In genomic region chr3:186589856-186590579, GRCh38 we compare ENCODE assay signal across 13 cellular contexts. TPM values are rescaled to one million over a fixed set of nuclear protein-coding genes. Genes with fewer than 3 reads are reported as not detected.
A peak's percentile ranks its signal among the peaks of the same experiment; 100 is the strongest.
DNase-seq lines count a peak whose midpoint lies in the region; ATAC-seq, FAIRE-seq and TF ChIP-seq lines count a peak whose summit lies in the region.
"Had no signal": no experiment of that assay in that cellular context is flagged by ENCODE, and none has a peak within 500 bp of the region (broad histone marks: within the 10 kb centered on the region; RNA-seq: fewer than 3 reads in every experiment).

No MANE protein-coding gene starts in this region.

- H3K4me1 ChIP-seq in CD4-positive, CD25-positive, alpha-beta regulatory T cell (ENCODE audit: control insufficient read depth, insufficient read depth, low read length, poor library complexity, severe bottlenecking): peaks cover 13% of the 10 kb centered on the region
- H3K4me1 ChIP-seq in GM23338 (ENCODE audit: insufficient read depth): no peaks in the 10 kb centered on the region
- H3K4me1 ChIP-seq: thyroid gland had no signal

- no peaks in the 10 kb centered on the region for H3K27me3 ChIP-seq in CD4-positive, CD25-positive, alpha-beta regulatory T cell (ENCODE audit: control insufficient read depth, insufficient read depth, low read length)
- H3K27me3 ChIP-seq in GM23338 (ENCODE audit: insufficient read depth): no peaks in the 10 kb centered on the region
- H3K27me3 ChIP-seq: thyroid gland had no signal

- DNase-seq in CD4-positive, CD25-positive, alpha-beta regulatory T cell: peak in 2 of 3 donors; percentile 39 to 73
- DNase-seq in GM23338 (ENCODE audit: low spot score) (no peak), SW480 (ENCODE audit: low spot score) (peak; percentile 76), iris pigment epithelial cell (ENCODE audit: low read depth) (peak; percentile 55), GM12892 (ENCODE audit: insufficient read length) (no peak), dedifferentiated amniotic fluid mesenchymal stem cell (ENCODE audit: extremely low spot score) (no peak), cardiac septum (ENCODE audit: low spot score) (no peak)

- H2AFZ ChIP-seq in GM23338: no peak overlapping the region

- H3K4me2 ChIP-seq in GM23338: no peak overlapping the region

- no peak for TF ChIP-seq CTCF in GM23338 (conservative IDR thresholded peaks at IDR 0.05; ENCODE audit: low read depth in 2 of 2)

- H3K4me3 ChIP-seq in CD4-positive, CD25-positive, alpha-beta regulatory T cell (ENCODE audit: low read depth, low read length): peak overlapping the region; percentile 26
- no peak overlapping the region for H3K4me3 ChIP-seq in GM23338
- H3K4me3 ChIP-seq: thyroid gland had no signal

- intact Hi-C loops in cardiac septum (cut with DNase I): no loop called here

- peak overlapping the region; percentile 77 to 90 (median 86) for H3K27ac Mint-ChIP-seq in CD4-positive, CD25-positive, alpha-beta regulatory T cell
- H3K27ac Mint-ChIP-seq in GM23338: no peak overlapping the region

- peak; percentile 96 for ATAC-seq in CD4-positive, CD25-positive, alpha-beta regulatory T cell (ENCODE audit: low read depth in 2 of 2)
- ATAC-seq in GM23338 (no peak), GM19397 (IDR thresholded peaks at IDR 0.05; ENCODE audit: unreplicated experiment) (no peak)

- no peaks in the 10 kb centered on the region for H4K20me1 ChIP-seq in GM23338 (replicated peaks; ENCODE audit: insufficient read depth)

- no peaks in the 10 kb centered on the region for H3K9me3 ChIP-seq in CD4-positive, CD25-positive, alpha-beta regulatory T cell (ENCODE audit: control insufficient read depth in 2 of 2, low read length in 2 of 2)
- H3K9me3 ChIP-seq: thyroid gland had no signal

- no peak for TF ChIP-seq POLR2A in GM12892 (IDR thresholded peaks at IDR 0.05; ENCODE audit: low read depth, low read length)

- FAIRE-seq in GM12892 (lab: Jason Lieb, UNC): no peak
- FAIRE-seq: GM18507, TTC549 had no signal

- peaks cover 9% of the 10 kb centered on the region for H3K36me3 Mint-ChIP-seq in CD4-positive, CD25-positive, alpha-beta regulatory T cell
- H3K36me3 Mint-ChIP-seq in GM23338 (ENCODE audit: low read depth): peaks cover 5% of the 10 kb centered on the region; the same call in 1 of the 3 replicates
- H3K36me3 Mint-ChIP-seq: activated naive CD8-positive, alpha-beta T cell had no signal

- H3K4me3 Mint-ChIP-seq in CD4-positive, CD25-positive, alpha-beta regulatory T cell: peak overlapping the region in 2 of 4 donors; percentile 16 to 49
- H3K4me3 Mint-ChIP-seq in GM23338: no peak overlapping the region
- H3K4me3 Mint-ChIP-seq: activated naive CD8-positive, alpha-beta T cell had no signal

- H3K79me2 ChIP-seq in GM23338 (replicated peaks; ENCODE audit: insufficient read depth): no peaks in the 10 kb centered on the region

- H3K36me3 ChIP-seq in CD4-positive, CD25-positive, alpha-beta regulatory T cell (ENCODE audit: control insufficient read depth, insufficient read depth, low read length): peaks cover 10% of the 10 kb centered on the region
- no peaks in the 10 kb centered on the region for H3K36me3 ChIP-seq in GM23338 (ENCODE audit: insufficient read depth)

- peak overlapping the region; percentile 51 for H3K27ac ChIP-seq in CD4-positive, CD25-positive, alpha-beta regulatory T cell (ENCODE audit: insufficient read depth, low read length, poor library complexity, severe bottlenecking)
- H3K27ac ChIP-seq in GM23338 (ENCODE audit: low read depth): 0 out of 2 replicates have a peak overlapping the region, but pooled peaks have one; percentile 55
- H3K27ac ChIP-seq: thyroid gland had no signal

- no peaks in the 10 kb centered on the region for H3K9me3 Mint-ChIP-seq in CD4-positive, CD25-positive, alpha-beta regulatory T cell
- H3K9me3 Mint-ChIP-seq in GM23338: no peaks in the 10 kb centered on the region

- no peaks in the 10 kb centered on the region for H3F3A ChIP-seq in GM23338 (replicated peaks; ENCODE audit: low read depth)

- no peaks in the 10 kb centered on the region for H3K27me3 Mint-ChIP-seq in CD4-positive, CD25-positive, alpha-beta regulatory T cell
- no peaks in the 10 kb centered on the region for H3K27me3 Mint-ChIP-seq in GM23338 (ENCODE audit: insufficient read depth, low read depth, poor library complexity)
- H3K27me3 Mint-ChIP-seq: activated naive CD8-positive, alpha-beta T cell had no signal

- peaks cover 10 to 19% (median 14%) of the 10 kb centered on the region in 4 donors for H3K4me1 Mint-ChIP-seq in CD4-positive, CD25-positive, alpha-beta regulatory T cell
- H3K4me1 Mint-ChIP-seq in GM23338: no peaks in the 10 kb centered on the region

- no peaks in the 10 kb centered on the region for H3K9me2 ChIP-seq in GM23338 (ENCODE audit: insufficient read depth)

TF ChIP-seq in GM23338, 12 proteins besides CTCF, POLR2A, EP300 and RAD21:
- TF ChIP-seq EZH2 (IDR thresholded peaks at IDR 0.05; ENCODE audit: low read depth, unreplicated experiment): no peak

RNA-seq across cellular contexts. Expression of gene DNAJB11, which starts 19.5 kb away (rescaled TPM):
- total RNA-seq in CD4-positive, CD25-positive, alpha-beta regulatory T cell: 91.9 TPM
- polyA plus RNA-seq in CD4-positive, CD25-positive, alpha-beta regulatory T cell: 10 to 100 TPM; 26.4 to 42.2 (median 34.6) TPM
- total RNA-seq in GM23338 (2014; rRNA removed; shearing (Covaris generic)): 72.5 and 72.6 TPM in 2 replicates
- polyA plus RNA-seq in GM23338 (2016; fragmentation: Nextera tagmentation; extraction: Ambion mirVana): 66.3 and 85.6 TPM in 2 replicates
- 37.1 TPM for polyA plus RNA-seq in GM12892 (2012; ENCODE audit: missing spikeins)
- 34.3 TPM for total RNA-seq in cardiac septum

RNA-seq across cellular contexts. Expression of gene AHSG, which starts 22.8 kb away (rescaled TPM):
- total RNA-seq in CD4-positive, CD25-positive, alpha-beta regulatory T cell: not detected
- polyA plus RNA-seq in CD4-positive, CD25-positive, alpha-beta regulatory T cell: not detected
- total RNA-seq in GM23338 (2014; rRNA removed; shearing (Covaris generic)): 0.10 TPM in 1 of 2 replicates, not detected in the other
- polyA plus RNA-seq in GM23338 (2016; fragmentation: Nextera tagmentation; extraction: Ambion mirVana): 0.18 and 0.21 TPM in 2 replicates
- polyA plus RNA-seq in GM12892 (2012; ENCODE audit: missing spikeins): not detected
- total RNA-seq in cardiac septum: not detected
- total RNA-seq: osteoblast, thyroid gland had no signal

RNA-seq across cellular contexts. Expression of gene TBCCD1, which starts 22.9 kb away (rescaled TPM):
- total RNA-seq in CD4-positive, CD25-positive, alpha-beta regulatory T cell: 19.8 TPM
- polyA plus RNA-seq in CD4-positive, CD25-positive, alpha-beta regulatory T cell: 10 to 100 TPM; 18.7 to 23.9 (median 22.5) TPM
- total RNA-seq in GM23338 (2014; rRNA removed; shearing (Covaris generic)): 16.7 and 22.6 TPM in 2 replicates
- 5.8 and 7.3 TPM in 2 replicates for polyA plus RNA-seq in GM23338 (2016; fragmentation: Nextera tagmentation; extraction: Ambion mirVana)
- polyA plus RNA-seq in GM12892 (2012; ENCODE audit: missing spikeins): 10.8 TPM
- total RNA-seq in cardiac septum: 7.8 TPM

RNA-seq across cellular contexts. Expression of gene CRYGS, which starts 45.8 kb away (rescaled TPM):
- total RNA-seq in CD4-positive, CD25-positive, alpha-beta regulatory T cell: 2.1 TPM
- under 1 TPM in 2 of 4 donors, not detected in 2; 0.36 to 0.53 TPM for polyA plus RNA-seq in CD4-positive, CD25-positive, alpha-beta regulatory T cell
- total RNA-seq in GM23338 (2014; rRNA removed; shearing (Covaris generic)): 0.74 and 2.9 TPM in 2 replicates
- 1.8 and 2.0 TPM in 2 replicates for polyA plus RNA-seq in GM23338 (2016; fragmentation: Nextera tagmentation; extraction: Ambion mirVana)
- polyA plus RNA-seq in GM12892 (2012; ENCODE audit: missing spikeins): 2.9 TPM
- total RNA-seq in cardiac septum: 1.8 TPM

RNA-seq across cellular contexts. Expression of gene FETUB, which starts 50.2 kb away (rescaled TPM):
- not detected for total RNA-seq in CD4-positive, CD25-positive, alpha-beta regulatory T cell
- not detected for polyA plus RNA-seq in CD4-positive, CD25-positive, alpha-beta regulatory T cell
- total RNA-seq in GM23338 (2014; rRNA removed; shearing (Covaris generic)): not detected in 2 replicates
- polyA plus RNA-seq in GM23338 (2016; fragmentation: Nextera tagmentation; extraction: Ambion mirVana): 0.26 TPM in 1 of 2 replicates, not detected in the other
- not detected for polyA plus RNA-seq in GM12892 (2012; ENCODE audit: missing spikeins)
- not detected for total RNA-seq in cardiac septum
- total RNA-seq: osteoblast, thyroid gland had no signal

Comparison
In these comparisons a context has a peak if more than half of its experiments do, and no peak if none do; other contexts are left out.
1. ATAC-seq: peak in CD4-positive, CD25-positive, alpha-beta regulatory T cell (2 of 2); none in GM23338 (single experiment) and GM19397 (single experiment).
2. DNase-seq: peak in CD4-positive, CD25-positive, alpha-beta regulatory T cell (2 of 3), SW480 (single experiment) and iris pigment epithelial cell (single experiment); none in GM23338 (single experiment), GM12892 (single experiment), dedifferentiated amniotic fluid mesenchymal stem cell (single experiment) and cardiac septum (single experiment).